ENCODE assay signal across 1 cellular context in the genomic region with DNA sequence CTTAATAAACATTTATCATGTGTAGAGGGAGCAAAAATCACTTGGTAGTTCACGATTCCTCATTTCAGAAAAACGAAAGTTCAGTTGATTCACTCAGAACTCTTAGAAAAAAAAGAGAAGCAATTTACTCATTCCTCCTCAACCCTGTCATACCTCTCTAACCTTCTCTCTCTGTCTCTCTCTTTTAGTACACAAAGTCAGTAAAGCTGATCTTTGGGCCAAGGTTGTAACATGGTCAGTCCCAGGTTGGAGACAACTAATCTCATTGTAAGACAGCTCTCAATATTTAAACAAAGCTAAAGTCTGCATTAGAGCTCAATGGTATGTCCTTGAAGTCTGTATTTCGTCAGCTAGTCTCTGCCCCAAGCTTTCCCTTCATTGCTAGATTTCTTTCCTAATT.
TF ChIP-seq lines count a peak whose summit lies in the region.

No MANE protein-coding gene starts in this region.

TF ChIP-seq in H1, 55 proteins besides CTCF, POLR2A, EP300 and RAD21:
- TF ChIP-seq, protein P1, sequence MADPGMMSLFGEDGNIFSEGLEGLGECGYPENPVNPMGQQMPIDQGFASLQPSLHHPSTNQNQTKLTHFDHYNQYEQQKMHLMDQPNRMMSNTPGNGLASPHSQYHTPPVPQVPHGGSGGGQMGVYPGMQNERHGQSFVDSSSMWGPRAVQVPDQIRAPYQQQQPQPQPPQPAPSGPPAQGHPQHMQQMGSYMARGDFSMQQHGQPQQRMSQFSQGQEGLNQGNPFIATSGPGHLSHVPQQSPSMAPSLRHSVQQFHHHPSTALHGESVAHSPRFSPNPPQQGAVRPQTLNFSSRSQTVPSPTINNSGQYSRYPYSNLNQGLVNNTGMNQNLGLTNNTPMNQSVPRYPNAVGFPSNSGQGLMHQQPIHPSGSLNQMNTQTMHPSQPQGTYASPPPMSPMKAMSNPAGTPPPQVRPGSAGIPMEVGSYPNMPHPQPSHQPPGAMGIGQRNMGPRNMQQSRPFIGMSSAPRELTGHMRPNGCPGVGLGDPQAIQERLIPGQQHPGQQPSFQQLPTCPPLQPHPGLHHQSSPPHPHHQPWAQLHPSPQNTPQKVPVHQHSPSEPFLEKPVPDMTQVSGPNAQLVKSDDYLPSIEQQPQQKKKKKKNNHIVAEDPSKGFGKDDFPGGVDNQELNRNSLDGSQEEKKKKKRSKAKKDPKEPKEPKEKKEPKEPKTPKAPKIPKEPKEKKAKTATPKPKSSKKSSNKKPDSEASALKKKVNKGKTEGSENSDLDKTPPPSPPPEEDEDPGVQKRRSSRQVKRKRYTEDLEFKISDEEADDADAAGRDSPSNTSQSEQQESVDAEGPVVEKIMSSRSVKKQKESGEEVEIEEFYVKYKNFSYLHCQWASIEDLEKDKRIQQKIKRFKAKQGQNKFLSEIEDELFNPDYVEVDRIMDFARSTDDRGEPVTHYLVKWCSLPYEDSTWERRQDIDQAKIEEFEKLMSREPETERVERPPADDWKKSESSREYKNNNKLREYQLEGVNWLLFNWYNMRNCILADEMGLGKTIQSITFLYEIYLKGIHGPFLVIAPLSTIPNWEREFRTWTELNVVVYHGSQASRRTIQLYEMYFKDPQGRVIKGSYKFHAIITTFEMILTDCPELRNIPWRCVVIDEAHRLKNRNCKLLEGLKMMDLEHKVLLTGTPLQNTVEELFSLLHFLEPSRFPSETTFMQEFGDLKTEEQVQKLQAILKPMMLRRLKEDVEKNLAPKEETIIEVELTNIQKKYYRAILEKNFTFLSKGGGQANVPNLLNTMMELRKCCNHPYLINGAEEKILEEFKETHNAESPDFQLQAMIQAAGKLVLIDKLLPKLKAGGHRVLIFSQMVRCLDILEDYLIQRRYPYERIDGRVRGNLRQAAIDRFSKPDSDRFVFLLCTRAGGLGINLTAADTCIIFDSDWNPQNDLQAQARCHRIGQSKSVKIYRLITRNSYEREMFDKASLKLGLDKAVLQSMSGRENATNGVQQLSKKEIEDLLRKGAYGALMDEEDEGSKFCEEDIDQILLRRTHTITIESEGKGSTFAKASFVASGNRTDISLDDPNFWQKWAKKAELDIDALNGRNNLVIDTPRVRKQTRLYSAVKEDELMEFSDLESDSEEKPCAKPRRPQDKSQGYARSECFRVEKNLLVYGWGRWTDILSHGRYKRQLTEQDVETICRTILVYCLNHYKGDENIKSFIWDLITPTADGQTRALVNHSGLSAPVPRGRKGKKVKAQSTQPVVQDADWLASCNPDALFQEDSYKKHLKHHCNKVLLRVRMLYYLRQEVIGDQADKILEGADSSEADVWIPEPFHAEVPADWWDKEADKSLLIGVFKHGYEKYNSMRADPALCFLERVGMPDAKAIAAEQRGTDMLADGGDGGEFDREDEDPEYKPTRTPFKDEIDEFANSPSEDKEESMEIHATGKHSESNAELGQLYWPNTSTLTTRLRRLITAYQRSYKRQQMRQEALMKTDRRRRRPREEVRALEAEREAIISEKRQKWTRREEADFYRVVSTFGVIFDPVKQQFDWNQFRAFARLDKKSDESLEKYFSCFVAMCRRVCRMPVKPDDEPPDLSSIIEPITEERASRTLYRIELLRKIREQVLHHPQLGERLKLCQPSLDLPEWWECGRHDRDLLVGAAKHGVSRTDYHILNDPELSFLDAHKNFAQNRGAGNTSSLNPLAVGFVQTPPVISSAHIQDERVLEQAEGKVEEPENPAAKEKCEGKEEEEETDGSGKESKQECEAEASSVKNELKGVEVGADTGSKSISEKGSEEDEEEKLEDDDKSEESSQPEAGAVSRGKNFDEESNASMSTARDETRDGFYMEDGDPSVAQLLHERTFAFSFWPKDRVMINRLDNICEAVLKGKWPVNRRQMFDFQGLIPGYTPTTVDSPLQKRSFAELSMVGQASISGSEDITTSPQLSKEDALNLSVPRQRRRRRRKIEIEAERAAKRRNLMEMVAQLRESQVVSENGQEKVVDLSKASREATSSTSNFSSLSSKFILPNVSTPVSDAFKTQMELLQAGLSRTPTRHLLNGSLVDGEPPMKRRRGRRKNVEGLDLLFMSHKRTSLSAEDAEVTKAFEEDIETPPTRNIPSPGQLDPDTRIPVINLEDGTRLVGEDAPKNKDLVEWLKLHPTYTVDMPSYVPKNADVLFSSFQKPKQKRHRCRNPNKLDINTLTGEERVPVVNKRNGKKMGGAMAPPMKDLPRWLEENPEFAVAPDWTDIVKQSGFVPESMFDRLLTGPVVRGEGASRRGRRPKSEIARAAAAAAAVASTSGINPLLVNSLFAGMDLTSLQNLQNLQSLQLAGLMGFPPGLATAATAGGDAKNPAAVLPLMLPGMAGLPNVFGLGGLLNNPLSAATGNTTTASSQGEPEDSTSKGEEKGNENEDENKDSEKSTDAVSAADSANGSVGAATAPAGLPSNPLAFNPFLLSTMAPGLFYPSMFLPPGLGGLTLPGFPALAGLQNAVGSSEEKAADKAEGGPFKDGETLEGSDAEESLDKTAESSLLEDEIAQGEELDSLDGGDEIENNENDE (IDR thresholded peaks at IDR 0.05; ENCODE audit: insufficient replicate concordance, low read length), result no peak
- TF ChIP-seq JUND (IDR thresholded peaks at IDR 0.05; ENCODE audit: low read length) (no peak), CHD1 (IDR thresholded peaks at IDR 0.05; ENCODE audit: low read depth, low read length) (no peak), ASH2L (IDR thresholded peaks at IDR 0.05; ENCODE audit: low read length) (no peak), SP1 (IDR thresholded peaks at IDR 0.05; ENCODE audit: low read depth, low read length) (no peak), HDAC2 (IDR thresholded peaks at IDR 0.05; ENCODE audit: borderline replicate concordance in 1 of 2, low read depth in 2 of 2, low read length in 2 of 2) (no peak)
